Comparison of ENCODE assay signal across 8 cellular contexts in genomic region chrX:154478728-154479622, GRCh38. TPM values are rescaled to one million over a fixed set of nuclear protein-coding genes. Genes with fewer than 3 reads are reported as not detected.
A peak's percentile ranks its signal among the peaks of the same experiment; 100 is the strongest.
DNase-seq lines count a peak whose midpoint lies in the region; ATAC-seq and TF ChIP-seq lines count a peak whose summit lies in the region.

Gene LAGE3, minus strand, starts transcription at chrX:154479281. Its CDS starts 366 bp downstream, at chrX:154478915.

- H3K9ac ChIP-seq in endocrine pancreas (ENCODE audit: control insufficient read depth, insufficient read depth, low read length): peak within 1 kb of the TSS; percentile 51

- no peak within 1 kb of the TSS for H3K4me3 ChIP-seq in endocrine pancreas (ENCODE audit: control insufficient read depth, insufficient read depth, low read length)

- H3K27me3 ChIP-seq in endocrine pancreas (ENCODE audit: control insufficient read depth, insufficient read depth, low read length): no peaks in the 10 kb centered on the region

- no peaks in the 10 kb centered on the region for H3K9me3 Mint-ChIP-seq in activated CD8-positive, alpha-beta memory T cell treated with anti-CD3 and anti-CD28 coated beads, Interleukin-2, amount 10 ng/mL, durations not matched to agents 7 days and 5 days (ENCODE audit: low read depth)
- H3K9me3 Mint-ChIP-seq in mesothelial cell of epicardium: peaks cover 8% of the 10 kb centered on the region

- CTCF ChIA-PET in activated CD8-positive, alpha-beta memory T cell treated with anti-CD3 and anti-CD28 coated beads, Interleukin-2, amount 10 ng/mL, durations not matched to agents 7 days and 5 days (lab: Charles Lee): interaction anchor here (1.0 kb wide), 1 partner anchor 48 kb away, joined by 4 read pairs; no protein-coding TSS in a partner anchor

- H3K27ac Mint-ChIP-seq in activated CD8-positive, alpha-beta memory T cell treated with anti-CD3 and anti-CD28 coated beads, Interleukin-2, amount 10 ng/mL, durations not matched to agents 7 days and 5 days: peak within 1 kb of the TSS; percentile 85
- H3K27ac Mint-ChIP-seq in mesothelial cell of epicardium: peak within 1 kb of the TSS; percentile 12

- peak within 1 kb of the TSS; percentile 77 for H3K4me3 Mint-ChIP-seq in activated CD8-positive, alpha-beta memory T cell treated with anti-CD3 and anti-CD28 coated beads, Interleukin-2, amount 10 ng/mL, durations not matched to agents 7 days and 5 days
- H3K4me3 Mint-ChIP-seq in mesothelial cell of epicardium: peak within 1 kb of the TSS; percentile 73

- DNase-seq in CMK (ENCODE audit: low read depth) (peak; percentile 75), GM20000 (ENCODE audit: low spot score) (peak; percentile 94), HT-29 (ENCODE audit: low spot score) (peak; percentile 93), NOMO-1 treated with DMSO at 0.1 percent for 48 hours (lab: John Stamatoyannopoulos, UW; ENCODE audit: unreplicated experiment) (peak; percentile 78), mesothelial cell of epicardium (ENCODE audit: low spot score in 2 of 2, unreplicated experiment in 2 of 2) (peak; percentile 84 to 95)
- DNase-seq in activated CD8-positive, alpha-beta memory T cell treated with anti-CD3 and anti-CD28 coated beads, Interleukin-2, amount 10 ng/mL, durations not matched to agents 7 days and 5 days: peak; percentile 95
- DNase-seq in stimulated activated CD8-positive, alpha-beta memory T cell treated with anti-CD3 and anti-CD28 coated beads, Interleukin-15, amount 100 ng/mL, for 4 hours (ENCODE audit: low read depth in 2 of 2): peak; percentile 81 to 86

- no peak for TF ChIP-seq CTCF in GM20000 (IDR thresholded peaks at IDR 0.05; ENCODE audit: extremely low read depth, missing control alignments)
- TF ChIP-seq CTCF in mesothelial cell of epicardium (IDR thresholded peaks at IDR 0.05; ENCODE audit: unreplicated experiment): no peak

- ATAC-seq in activated CD8-positive, alpha-beta memory T cell treated with anti-CD3 and anti-CD28 coated beads, Interleukin-2, amount 10 ng/mL, durations not matched to agents 7 days and 5 days: peak; percentile 96

- H3K36me3 Mint-ChIP-seq in activated CD8-positive, alpha-beta memory T cell treated with anti-CD3 and anti-CD28 coated beads, Interleukin-2, amount 10 ng/mL, durations not matched to agents 7 days and 5 days: peaks cover 4% of the 10 kb centered on the region
- H3K36me3 Mint-ChIP-seq in mesothelial cell of epicardium: peaks cover 5% of the 10 kb centered on the region

- no peaks in the 10 kb centered on the region for H3K36me3 ChIP-seq in endocrine pancreas (ENCODE audit: control insufficient read depth, insufficient read depth, low read length)

- H3K9me3 ChIP-seq in endocrine pancreas (ENCODE audit: control insufficient read depth, low read length): no peaks in the 10 kb centered on the region

- no peaks in the 10 kb centered on the region for H3K4me1 ChIP-seq in endocrine pancreas (ENCODE audit: control insufficient read depth, insufficient read depth, low read length)

- no peaks in the 10 kb centered on the region for H3K27me3 Mint-ChIP-seq in activated CD8-positive, alpha-beta memory T cell treated with anti-CD3 and anti-CD28 coated beads, Interleukin-2, amount 10 ng/mL, durations not matched to agents 7 days and 5 days
- no peaks in the 10 kb centered on the region for H3K27me3 Mint-ChIP-seq in mesothelial cell of epicardium (ENCODE audit: low read depth)

- peaks cover 30% of the 10 kb centered on the region for H3K4me1 Mint-ChIP-seq in activated CD8-positive, alpha-beta memory T cell treated with anti-CD3 and anti-CD28 coated beads, Interleukin-2, amount 10 ng/mL, durations not matched to agents 7 days and 5 days
- peaks cover 2% of the 10 kb centered on the region for H3K4me1 Mint-ChIP-seq in mesothelial cell of epicardium

RNA-seq across cellular contexts. Expression of gene LAGE3, which starts in this region (rescaled TPM):
- 122 and 129 TPM in 2 replicates for total RNA-seq in HT-29 (2014; rRNA removed; shearing (Covaris generic))
- total RNA-seq in activated CD8-positive, alpha-beta memory T cell treated with anti-CD3 and anti-CD28 coated beads, Interleukin-2, amount 10 ng/mL, durations not matched to agents 7 days and 5 days: 10 to 100 TPM; 38.8 to 39.0 TPM
- 15.3 to 16.5 TPM (median 15.8 TPM) in 3 replicates for total RNA-seq in mesothelial cell of epicardium
